ENCODE assay signal across 12 cellular contexts in the genomic region with DNA sequence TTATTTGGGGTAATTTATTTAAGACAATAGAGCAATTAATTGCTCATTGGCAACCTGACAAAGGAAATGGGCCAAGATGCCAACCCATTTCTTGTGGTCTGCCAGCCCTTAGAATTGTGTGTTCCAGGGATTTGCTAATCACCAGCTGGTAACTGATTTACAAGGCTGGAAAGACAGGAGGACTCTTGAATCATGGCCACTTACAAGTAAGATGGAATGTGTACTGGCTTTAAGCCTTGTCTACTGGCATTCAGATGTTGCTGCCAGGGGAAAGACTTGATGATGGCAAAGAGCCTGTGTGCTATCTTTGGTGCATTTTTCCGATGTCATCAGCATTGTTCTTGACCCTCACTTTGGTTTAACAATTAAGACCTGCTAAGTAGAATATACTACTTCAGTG.
DNase-seq lines count a peak whose midpoint lies in the region; ATAC-seq and TF ChIP-seq lines count a peak whose summit lies in the region.
"Had no signal": no experiment of that assay in that cellular context is flagged by ENCODE, and none has a peak within 500 bp of the region (broad histone marks: within the 10 kb centered on the region; RNA-seq: fewer than 3 reads in every experiment).

No MANE protein-coding gene starts in this region.

- H3K27me3 ChIP-seq in lung (ENCODE audit: control insufficient read depth, insufficient read depth): no peaks in the 10 kb centered on the region

- no peaks in the 10 kb centered on the region for H3K36me3 ChIP-seq in lung (ENCODE audit: control insufficient read depth in 2 of 2, insufficient read depth in 2 of 2, low read length in 2 of 2)

- peak; percentile 62 for ATAC-seq in lung (ENCODE audit: insufficient read depth, low FRiP score)
- ATAC-seq in HG02798 (IDR thresholded peaks at IDR 0.05; ENCODE audit: poor library complexity, unreplicated experiment): no peak
- ATAC-seq: activated CD8-positive, alpha-beta T cell treated with anti-CD3 and anti-CD28 coated beads for 36 hours had no signal

- H3K27ac ChIP-seq in epithelial cell of prostate (no peak overlapping the region), lung (ENCODE audit: low read depth in 1 of 2, low read length in 1 of 2) (peak overlapping the region in 1 of 2 donors; percentile 17)

- in situ Hi-C loops in KBM-7 (cut with MboI; ENCODE audit: low pct_unique_long_range_greater_than_20kb, low sequenced_read_pairs): no loop called here

- no peak for TF ChIP-seq CTCF in AG09319 (IDR thresholded peaks at IDR 0.05; ENCODE audit: low read depth, low read length)
- TF ChIP-seq CTCF in HFF-Myc (IDR thresholded peaks at IDR 0.05; ENCODE audit: low read depth, low read length, missing control alignments): no peak
- TF ChIP-seq CTCF in lung (IDR thresholded peaks at IDR 0.05; ENCODE audit: control extremely low read depth, extremely low read depth): no peak

- no peaks in the 10 kb centered on the region for H3K9me3 ChIP-seq in lung (ENCODE audit: control insufficient read depth in 2 of 2, insufficient read depth in 1 of 2, low read length in 1 of 2)

- DNase-seq in AG09319 (ENCODE audit: extremely low read depth, low read depth) (peak; percentile 10), HFF-Myc (ENCODE audit: extremely low read depth, low read depth) (peak; percentile 7), epithelial cell of prostate (ENCODE audit: low read depth, low spot score) (peak; percentile 10), lung (ENCODE audit: low spot score) (peak; percentile 43), CD1c-positive myeloid dendritic cell (ENCODE audit: extremely low spot score) (no peak), KBM-7 (no peak), germinal center (ENCODE audit: low spot score) (no peak)
- DNase-seq: activated CD8-positive, alpha-beta T cell treated with anti-CD3 and anti-CD28 coated beads for 36 hours; NCI-H526 treated with DMSO at 0.1 percent for 48 hours; retina; T-helper 9 cell had no signal

- 68 to 81% methylated on average over 1 of the region's 1 CpG for WGBS in lung, 2 donors

- peaks cover 0 to 5% of the 10 kb centered on the region in 2 donors for H3K4me1 ChIP-seq in lung (ENCODE audit: control insufficient read depth in 2 of 2, insufficient read depth in 2 of 2, low read length in 2 of 2)

- H3K4me3 ChIP-seq in HFF-Myc (replicated peaks; ENCODE audit: low read depth, low read length) (no peak overlapping the region), lung (no peak overlapping the region)

Comparison
In these comparisons a context has a peak if more than half of its experiments do, and no peak if none do; other contexts are left out.
1. DNase-seq: peak in AG09319 (single experiment), HFF-Myc (single experiment), epithelial cell of prostate (single experiment) and lung (single experiment); none in CD1c-positive myeloid dendritic cell (single experiment), KBM-7 (single experiment) and germinal center (single experiment).